ENCODE assay signal across 8 cellular contexts in the genomic region with DNA sequence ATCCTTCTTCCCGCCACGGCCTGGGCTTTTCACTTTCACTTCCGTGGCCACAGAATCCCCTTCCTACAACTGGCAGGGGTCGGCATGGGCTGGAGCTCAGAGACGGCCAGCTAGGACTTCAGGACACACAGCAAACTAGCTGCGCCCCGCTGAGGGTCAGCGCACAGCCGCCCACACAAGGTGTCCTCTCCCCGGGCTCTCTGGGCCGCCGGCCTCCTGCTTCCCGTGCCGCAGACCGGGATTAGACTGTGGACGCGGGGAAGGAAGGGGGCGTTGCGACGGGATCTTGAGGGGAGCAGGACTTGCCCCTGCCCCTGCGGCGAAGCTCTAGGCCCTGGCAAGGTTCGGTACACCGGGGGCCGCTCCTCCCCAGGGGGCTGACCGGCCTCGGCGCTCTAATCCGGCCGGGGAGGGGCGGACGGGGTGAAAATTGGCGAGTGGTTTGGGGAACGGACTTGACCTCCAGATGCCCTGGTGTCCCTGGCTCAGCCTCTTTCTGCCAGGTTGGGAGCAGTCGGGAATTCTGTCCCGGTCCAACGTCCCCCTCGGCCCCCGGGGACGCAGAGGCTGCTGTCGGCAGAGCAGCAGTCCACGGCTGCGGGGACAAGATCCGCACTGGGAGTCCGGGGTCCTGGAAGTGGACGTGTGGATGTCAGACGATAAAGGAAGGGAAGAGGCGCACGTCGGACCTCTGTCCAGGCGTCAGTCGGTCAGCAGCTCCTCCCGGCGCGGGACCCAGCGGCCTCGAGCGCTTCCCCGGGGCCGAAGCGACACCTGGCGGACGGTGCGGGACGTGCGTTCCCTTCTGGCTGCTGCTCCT. TPM values are rescaled to one million over a fixed set of nuclear protein-coding genes. Genes with fewer than 3 reads are reported as not detected.
DNase-seq lines count a peak whose midpoint lies in the region; ATAC-seq and TF ChIP-seq lines count a peak whose summit lies in the region.

No MANE protein-coding gene starts in this region.

- no peaks in the 10 kb centered on the region for H3K36me3 ChIP-seq in colonic mucosa

- peaks cover 75% of the 10 kb centered on the region for H3K27me3 Mint-ChIP-seq in activated CD4-positive, alpha-beta T cell treated with anti-CD3 and anti-CD28 coated beads, Interleukin-2, amount 10 ng/mL, durations not matched to agents 7 days and 5 days

- no peaks in the 10 kb centered on the region for H3K9me3 ChIP-seq in colonic mucosa

- peak; percentile 89 for TF ChIP-seq CTCF in colonic mucosa (IDR thresholded peaks at IDR 0.05)

- H3K9ac ChIP-seq in colonic mucosa (ENCODE audit: low read depth in 2 of 2, low read length in 2 of 2) = no peak overlapping the region

- CTCF ChIA-PET in activated CD4-positive, alpha-beta T cell treated with anti-CD3 and anti-CD28 coated beads, Interleukin-2, amount 10 ng/mL, durations not matched to agents 7 days and 5 days (lab: Charles Lee) = interaction anchor here (0.6 to 2.3 kb wide), 23 partner anchors 9 to 216 kb away, joined by 3 to 9 read pairs (median 3); partner anchors contain the start of genes DCTN3 and SIGMAR1

- no peaks in the 10 kb centered on the region for H3K9me3 Mint-ChIP-seq in activated CD4-positive, alpha-beta T cell treated with anti-CD3 and anti-CD28 coated beads, Interleukin-2, amount 10 ng/mL, durations not matched to agents 7 days and 5 days

- intact Hi-C loops in colonic mucosa (cut with DNase I) = loop anchor here (2.0 to 5.0 kb wide), 3 partner anchors 42 to 184 kb away; no protein-coding TSS in a partner anchor

- peaks cover 18% of the 10 kb centered on the region for H3K4me1 ChIP-seq in colonic mucosa

- H3K27me3 ChIP-seq in colonic mucosa = peaks cover 53% of the 10 kb centered on the region

- H3K27ac ChIP-seq in colonic mucosa = no peak overlapping the region

- peak overlapping the region; percentile 31 for H3K4me3 ChIP-seq in colonic mucosa

- H3K36me3 Mint-ChIP-seq in activated CD4-positive, alpha-beta T cell treated with anti-CD3 and anti-CD28 coated beads, Interleukin-2, amount 10 ng/mL, durations not matched to agents 7 days and 5 days (ENCODE audit: low read depth) = no peaks in the 10 kb centered on the region

- peak; percentile 71 for ATAC-seq in left lobe of liver
- no peak for ATAC-seq in HG02970 (IDR thresholded peaks at IDR 0.05; ENCODE audit: low FRiP score, unreplicated experiment)

- H3K4me3 Mint-ChIP-seq in activated CD4-positive, alpha-beta T cell treated with anti-CD3 and anti-CD28 coated beads, Interleukin-2, amount 10 ng/mL, durations not matched to agents 7 days and 5 days = peak overlapping the region; percentile 57

- H3K27ac Mint-ChIP-seq in activated CD4-positive, alpha-beta T cell treated with anti-CD3 and anti-CD28 coated beads, Interleukin-2, amount 10 ng/mL, durations not matched to agents 7 days and 5 days = no peak overlapping the region

- POLR2A ChIA-PET in activated CD4-positive, alpha-beta T cell treated with anti-CD3 and anti-CD28 coated beads, Interleukin-2, amount 10 ng/mL, durations not matched to agents 7 days and 5 days (lab: Charles Lee) = no interaction called here

- peaks cover 31% of the 10 kb centered on the region for H3K4me1 Mint-ChIP-seq in activated CD4-positive, alpha-beta T cell treated with anti-CD3 and anti-CD28 coated beads, Interleukin-2, amount 10 ng/mL, durations not matched to agents 7 days and 5 days

- DNase-seq in COLO668 (lab: John Stamatoyannopoulos, UW; ENCODE audit: unreplicated experiment) = peak; percentile 80
- DNase-seq in H4 (ENCODE audit: low spot score) = peak; percentile 65
- DNase-seq in NCI-H2107 treated with DMSO at 0.1 percent for 48 hours (lab: John Stamatoyannopoulos, UW; ENCODE audit: unreplicated experiment) = peak; percentile 32
- peak; percentile 76 for DNase-seq in activated CD4-positive, alpha-beta T cell treated with anti-CD3 and anti-CD28 coated beads, Interleukin-2, amount 10 ng/mL, durations not matched to agents 7 days and 5 days
- DNase-seq in colonic mucosa = peak; percentile 89
- peak; percentile 90 for DNase-seq in left lobe of liver (ENCODE audit: low spot score)
- peak; percentile 75 for DNase-seq in stimulated activated CD4-positive, alpha-beta T cell treated with anti-CD3 and anti-CD28 coated beads, Interleukin-1b, Interleukin-23, amount 100 ng/mL, for 48 hours

RNA-seq across cellular contexts. Expression of gene CNTFR, which starts 1.8 kb away (rescaled TPM):
- total RNA-seq in H4 (2014; rRNA removed; shearing (Covaris generic)) = 0.15 and 0.55 TPM in 2 replicates
- total RNA-seq in activated CD4-positive, alpha-beta T cell treated with anti-CD3 and anti-CD28 coated beads, Interleukin-2, amount 10 ng/mL, durations not matched to agents 7 days and 5 days = not detected
- total RNA-seq in colonic mucosa (1 to 10 TPM; 1.8 to 1.9 TPM), left lobe of liver (13.0 TPM)

RNA-seq across cellular contexts. Expression of gene RPP25L, which starts 20.6 kb away (rescaled TPM):
- total RNA-seq in H4 (2014; rRNA removed; shearing (Covaris generic)) = 52.8 and 59.3 TPM in 2 replicates
- total RNA-seq in activated CD4-positive, alpha-beta T cell treated with anti-CD3 and anti-CD28 coated beads, Interleukin-2, amount 10 ng/mL, durations not matched to agents 7 days and 5 days = 10 to 100 TPM; 22.7 to 26.8 TPM
- total RNA-seq in colonic mucosa (10 to 100 TPM; 37.0 to 54.4 TPM), left lobe of liver (25.5 TPM)

RNA-seq across cellular contexts. Expression of gene DCTN3, which starts 29.0 kb away (rescaled TPM):
- 153 and 168 TPM in 2 replicates for total RNA-seq in H4 (2014; rRNA removed; shearing (Covaris generic))
- 100 to 1,000 TPM; 150 to 153 TPM for total RNA-seq in activated CD4-positive, alpha-beta T cell treated with anti-CD3 and anti-CD28 coated beads, Interleukin-2, amount 10 ng/mL, durations not matched to agents 7 days and 5 days
- 10 to 100 TPM; 65.2 to 76.3 TPM for total RNA-seq in colonic mucosa
- 31.4 TPM for total RNA-seq in left lobe of liver

RNA-seq across cellular contexts. Expression of gene ARID3C, which starts 37.6 kb away (rescaled TPM):
- total RNA-seq in H4 (2014; rRNA removed; shearing (Covaris generic)) = 0.21 TPM in 1 of 2 replicates, not detected in the other
- under 1 TPM; 0.46 to 0.69 TPM for total RNA-seq in activated CD4-positive, alpha-beta T cell treated with anti-CD3 and anti-CD28 coated beads, Interleukin-2, amount 10 ng/mL, durations not matched to agents 7 days and 5 days
- total RNA-seq in colonic mucosa (not detected), left lobe of liver (8.8 TPM)

RNA-seq across cellular contexts. Expression of gene SIGMAR1, which starts 46.3 kb away (rescaled TPM):
- 80.2 and 127 TPM in 2 replicates for total RNA-seq in H4 (2014; rRNA removed; shearing (Covaris generic))
- 10 to 100 TPM; 57.7 to 62.2 TPM for total RNA-seq in activated CD4-positive, alpha-beta T cell treated with anti-CD3 and anti-CD28 coated beads, Interleukin-2, amount 10 ng/mL, durations not matched to agents 7 days and 5 days
- total RNA-seq in colonic mucosa = 100 to 1,000 TPM in 1 of 2 donors, 10 to 100 TPM in 1; 49.6 to 114 TPM
- total RNA-seq in left lobe of liver = 139 TPM

Comparison
In these comparisons a context has a peak if more than half of its experiments do, and no peak if none do; other contexts are left out.
1. DNase-seq: peak in every context shown above with its lines; median percentile 90 in left lobe of liver; 89 in colonic mucosa; 80 in COLO668; 76 in activated CD4-positive, alpha-beta T cell treated with anti-CD3 and anti-CD28 coated beads, Interleukin-2, amount 10 ng/mL, durations not matched to agents 7 days and 5 days; 75 in stimulated activated CD4-positive, alpha-beta T cell treated with anti-CD3 and anti-CD28 coated beads, Interleukin-1b, Interleukin-23, amount 100 ng/mL, for 48 hours; 65 in H4; 32 in NCI-H2107 treated with DMSO at 0.1 percent for 48 hours.